In the genomic region with DNA sequence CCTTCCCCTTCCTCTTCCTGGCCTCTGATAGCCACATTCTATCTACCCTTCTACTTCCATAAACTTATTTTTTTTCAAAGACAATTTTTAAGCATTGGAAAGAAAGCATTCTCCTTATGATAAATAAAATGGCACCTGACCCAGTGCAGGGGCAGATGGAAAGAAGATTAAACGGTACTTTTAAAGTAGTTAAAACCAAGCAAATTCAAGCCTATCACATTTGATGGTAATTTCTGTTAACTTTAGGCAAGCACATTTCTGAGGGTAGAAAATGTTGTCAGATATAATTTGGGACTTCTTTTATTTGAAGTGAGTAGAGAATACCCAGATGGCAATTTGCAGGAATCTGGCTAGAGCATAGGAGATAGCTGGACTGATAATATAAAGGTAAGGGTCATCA, we compare ENCODE assay signal across 39 cellular contexts.
"Had no signal": no experiment of that assay in that cellular context is flagged by ENCODE, and none has a peak within 500 bp of the region (broad histone marks: within the 10 kb centered on the region; RNA-seq: fewer than 3 reads in every experiment).

No MANE protein-coding gene starts in this region.

- H3K27ac Mint-ChIP-seq: activated naive CD4-positive, alpha-beta T cell treated with anti-CD3 and anti-CD28 coated beads for 36 hours; activated naive CD4-positive, alpha-beta T cell treated with anti-CD3 and anti-CD28 coated beads, Interleukin-2, amount 10 ng/mL, durations not matched to agents 7 days and 5 days; activated naive CD4-positive, alpha-beta T cell treated with anti-CD3 and anti-CD28 coated beads, Interleukin-2, amount 50 U/mL, for 24 hours; activated naive CD4-positive, alpha-beta T cell treated with anti-CD3 and anti-CD28 coated beads, Interleukin-2, amount 50 U/mL, for 72 hours; activated naive CD8-positive, alpha-beta T cell; activated naive CD8-positive, alpha-beta T cell treated with anti-CD3 and anti-CD28 coated beads for 36 hours; activated naive CD8-positive, alpha-beta T cell treated with anti-CD3 and anti-CD28 coated beads, Interleukin-2, amount 10 ng/mL, durations not matched to agents 7 days and 5 days; activated naive CD8-positive, alpha-beta T cell treated with anti-CD3 and anti-CD28 coated beads, Interleukin-2, amount 50 U/mL, for 24 hours; activated T-cell treated with anti-CD3 and anti-CD28 coated beads, Interleukin-2, amount 50 U/mL, for 24 hours; activated T-cell treated with anti-CD3 and anti-CD28 coated beads, Interleukin-2, amount 50 U/mL, for 72 hours; activated T-helper 1 cell treated with anti-CD3 and anti-CD28 coated beads, Interleukin-12 subunit alpha, Interleukin-12 subunit beta, Interleukin-2, Interleukin-4 antibody, amounts not matched to agents 30 ng/mL and 10 ng/mL and 1 ng/mL, durations not matched to agents 14 hours and 24 hours and 36 hours; activated T-helper 17 cell treated with anti-CD3 and anti-CD28 coated beads, Interleukin-2, amount 50 U/mL, for 72 hours; activated T-helper 2 cell treated with anti-CD3 and anti-CD28 coated beads, Interferon-gamma antibody, Interleukin-2, Interleukin-4, amounts not matched to agents 10 μg/mL and 5 μg/mL and 100 μg/mL, durations not matched to agents 14 hours and 24 hours and 36 hours had no signal

- H3K36me3 ChIP-seq: adrenal gland, ascending aorta, brain microvascular endothelial cell, breast epithelium, cardiac muscle cell had no signal

- H3K9me3 Mint-ChIP-seq: activated naive CD4-positive, alpha-beta T cell treated with anti-CD3 and anti-CD28 coated beads for 36 hours; activated naive CD4-positive, alpha-beta T cell treated with anti-CD3 and anti-CD28 coated beads, Interleukin-2, amount 10 ng/mL, durations not matched to agents 7 days and 5 days; activated naive CD8-positive, alpha-beta T cell treated with anti-CD3 and anti-CD28 coated beads, Interleukin-2, amount 10 ng/mL, durations not matched to agents 7 days and 5 days; brain had no signal

- DNase-seq: activated effector memory CD4-positive, alpha-beta T cell treated with anti-CD3 and anti-CD28 coated beads, Interleukin-2, amount 50 U/mL, for 16 hours; activated effector memory CD4-positive, alpha-beta T cell treated with Interleukin-2 at 50 U/mL for 16 hours; activated gamma-delta T cell; activated gamma-delta T cell treated with Interleukin-2 at 50 U/mL for 16 hours; activated naive CD4-positive, alpha-beta T cell; activated naive CD4-positive, alpha-beta T cell treated with anti-CD3 and anti-CD28 coated beads for 36 hours; activated naive CD4-positive, alpha-beta T cell treated with anti-CD3 and anti-CD28 coated beads, Interleukin-2, amount 10 ng/mL, durations not matched to agents 7 days and 5 days; activated naive CD4-positive, alpha-beta T cell treated with anti-CD3 and anti-CD28 coated beads, Interleukin-2, amount 50 U/mL, for 16 hours; activated naive CD4-positive, alpha-beta T cell treated with Interleukin-2 at 50 U/mL for 16 hours; activated naive CD8-positive, alpha-beta T cell treated with anti-CD3 and anti-CD28 coated beads for 36 hours; activated naive CD8-positive, alpha-beta T cell treated with anti-CD3 and anti-CD28 coated beads, Interleukin-2, amount 10 ng/mL, durations not matched to agents 7 days and 5 days; activated naive CD8-positive, alpha-beta T cell treated with anti-CD3 and anti-CD28 coated beads, Interleukin-2, amount 50 U/mL, for 24 hours; activated T-cell treated with anti-CD3 and anti-CD28 coated beads for 4 hours; activated T-cell treated with anti-CD3 and anti-CD28 coated beads, Interleukin-2, amount 50 U/mL, for 1 hour; activated T-cell treated with anti-CD3 and anti-CD28 coated beads, Interleukin-2, amount 50 U/mL, for 24 hours; activated T-cell treated with anti-CD3 and anti-CD28 coated beads, Interleukin-2, amount 50 U/mL, for 4 hours; activated T-cell treated with anti-CD3 and anti-CD28 coated beads, Interleukin-2, amount 50 U/mL, for 48 hours; activated T-cell treated with anti-CD3 and anti-CD28 coated beads, Interleukin-2, amount 50 U/mL, for 72 hours; adrenal gland; amniotic stem cell; amygdala; anterior cingulate cortex; aorta; body of pancreas; brain microvascular endothelial cell; caudate nucleus; central memory CD4-positive, alpha-beta T cell; cerebellar nuclear complex had no signal

- H3K27me3 ChIP-seq: adrenal gland, ascending aorta, body of pancreas, brain microvascular endothelial cell, breast epithelium, cardiac muscle cell had no signal

- H3K36me3 Mint-ChIP-seq: activated naive CD4-positive, alpha-beta T cell treated with anti-CD3 and anti-CD28 coated beads, Interleukin-2, amount 10 ng/mL, durations not matched to agents 7 days and 5 days; activated naive CD4-positive, alpha-beta T cell treated with anti-CD3 and anti-CD28 coated beads, Interleukin-2, amount 50 U/mL, for 24 hours; activated naive CD4-positive, alpha-beta T cell treated with anti-CD3 and anti-CD28 coated beads, Interleukin-2, amount 50 U/mL, for 72 hours; activated naive CD8-positive, alpha-beta T cell; activated naive CD8-positive, alpha-beta T cell treated with anti-CD3 and anti-CD28 coated beads for 36 hours; activated naive CD8-positive, alpha-beta T cell treated with anti-CD3 and anti-CD28 coated beads, Interleukin-2, amount 10 ng/mL, durations not matched to agents 7 days and 5 days; brain had no signal

- H3K27me3 Mint-ChIP-seq: activated naive CD4-positive, alpha-beta T cell treated with anti-CD3 and anti-CD28 coated beads, Interleukin-2, amount 10 ng/mL, durations not matched to agents 7 days and 5 days; activated naive CD4-positive, alpha-beta T cell treated with anti-CD3 and anti-CD28 coated beads, Interleukin-2, amount 50 U/mL, for 24 hours; activated naive CD8-positive, alpha-beta T cell; activated naive CD8-positive, alpha-beta T cell treated with anti-CD3 and anti-CD28 coated beads for 36 hours; activated naive CD8-positive, alpha-beta T cell treated with anti-CD3 and anti-CD28 coated beads, Interleukin-2, amount 10 ng/mL, durations not matched to agents 7 days and 5 days; activated naive CD8-positive, alpha-beta T cell treated with anti-CD3 and anti-CD28 coated beads, Interleukin-2, amount 50 U/mL, for 24 hours; activated T-cell treated with anti-CD3 and anti-CD28 coated beads, Interleukin-2, amount 50 U/mL, for 24 hours; activated T-helper 17 cell treated with anti-CD3 and anti-CD28 coated beads, Interleukin-2, amount 50 U/mL, for 72 hours; brain; central memory CD8-positive, alpha-beta T cell had no signal

- H3K9me3 ChIP-seq: ascending aorta, body of pancreas, breast epithelium had no signal

- H3K4me1 Mint-ChIP-seq: activated naive CD4-positive, alpha-beta T cell treated with anti-CD3 and anti-CD28 coated beads, Interleukin-2, amount 10 ng/mL, durations not matched to agents 7 days and 5 days; activated naive CD4-positive, alpha-beta T cell treated with anti-CD3 and anti-CD28 coated beads, Interleukin-2, amount 50 U/mL, for 24 hours; activated naive CD8-positive, alpha-beta T cell treated with anti-CD3 and anti-CD28 coated beads for 36 hours; activated naive CD8-positive, alpha-beta T cell treated with anti-CD3 and anti-CD28 coated beads, Interleukin-2, amount 10 ng/mL, durations not matched to agents 7 days and 5 days; activated naive CD8-positive, alpha-beta T cell treated with anti-CD3 and anti-CD28 coated beads, Interleukin-2, amount 50 U/mL, for 24 hours; activated T-helper 17 cell treated with anti-CD3 and anti-CD28 coated beads, Interleukin-2, amount 50 U/mL, for 72 hours; brain; central memory CD8-positive, alpha-beta T cell had no signal

- H3K4me1 ChIP-seq: adrenal gland, ascending aorta, body of pancreas, breast epithelium had no signal

- H3K27ac ChIP-seq: adrenal gland, ascending aorta, body of pancreas, brain microvascular endothelial cell, breast epithelium, cardiac muscle cell had no signal

- H3K4me3 ChIP-seq: adrenal gland, ascending aorta, body of pancreas, breast epithelium, cardiac muscle cell had no signal

- ATAC-seq: activated naive CD4-positive, alpha-beta T cell treated with anti-CD3 and anti-CD28 coated beads, Interleukin-2, amount 50 U/mL, for 72 hours; activated naive CD8-positive, alpha-beta T cell treated with anti-CD3 and anti-CD28 coated beads, Interleukin-2, amount 50 U/mL, for 24 hours; activated T-cell treated with anti-CD3 and anti-CD28 coated beads, Interleukin-2, amount 50 U/mL, for 4 hours; activated T-cell treated with anti-CD3 and anti-CD28 coated beads, Interleukin-2, amount 50 U/mL, for 72 hours; activated T-helper 17 cell treated with anti-CD3 and anti-CD28 coated beads, Interleukin-2, amount 50 U/mL, for 72 hours; body of pancreas had no signal

- H3K4me3 Mint-ChIP-seq: activated naive CD4-positive, alpha-beta T cell treated with anti-CD3 and anti-CD28 coated beads for 36 hours; activated naive CD4-positive, alpha-beta T cell treated with anti-CD3 and anti-CD28 coated beads, Interleukin-2, amount 10 ng/mL, durations not matched to agents 7 days and 5 days; activated naive CD4-positive, alpha-beta T cell treated with anti-CD3 and anti-CD28 coated beads, Interleukin-2, amount 50 U/mL, for 24 hours; activated naive CD8-positive, alpha-beta T cell; activated naive CD8-positive, alpha-beta T cell treated with anti-CD3 and anti-CD28 coated beads for 36 hours; activated naive CD8-positive, alpha-beta T cell treated with anti-CD3 and anti-CD28 coated beads, Interleukin-2, amount 10 ng/mL, durations not matched to agents 7 days and 5 days; activated naive CD8-positive, alpha-beta T cell treated with anti-CD3 and anti-CD28 coated beads, Interleukin-2, amount 50 U/mL, for 24 hours; activated T-cell treated with anti-CD3 and anti-CD28 coated beads, Interleukin-2, amount 50 U/mL, for 24 hours; activated T-cell treated with anti-CD3 and anti-CD28 coated beads, Interleukin-2, amount 50 U/mL, for 4 hours; activated T-cell treated with anti-CD3 and anti-CD28 coated beads, Interleukin-2, amount 50 U/mL, for 72 hours; activated T-helper 1 cell treated with anti-CD3 and anti-CD28 coated beads, Interleukin-12 subunit alpha, Interleukin-12 subunit beta, Interleukin-2, Interleukin-4 antibody, amounts not matched to agents 30 ng/mL and 10 ng/mL and 1 ng/mL, durations not matched to agents 14 hours and 24 hours and 36 hours; activated T-helper 17 cell treated with anti-CD3 and anti-CD28 coated beads, Interleukin-2, amount 50 U/mL, for 72 hours; brain; central memory CD8-positive, alpha-beta T cell had no signal
